In genomic region chr4:80072607-80073361, GRCh38 we compare ENCODE assay signal across 8 cellular contexts. TPM values are rescaled to one million over a fixed set of nuclear protein-coding genes. Genes with fewer than 3 reads are reported as not detected.
A peak's percentile ranks its signal among the peaks of the same experiment; 100 is the strongest.
DNase-seq lines count a peak whose midpoint lies in the region; ATAC-seq and TF ChIP-seq lines count a peak whose summit lies in the region.

Gene ANTXR2, minus strand, starts transcription at chr4:80073229. Its CDS starts 669 bp downstream, at chr4:80072560.

- peaks cover 3% of the 10 kb centered on the region for H3K9me3 Mint-ChIP-seq in endodermal cell

- peaks cover 9% of the 10 kb centered on the region for H3K4me1 Mint-ChIP-seq in endodermal cell

- H3K23ac ChIP-seq in mesendoderm (ENCODE audit: low read length) = no peak within 1 kb of the TSS

- peak within 1 kb of the TSS; percentile 82 for H2BK5ac ChIP-seq in mesendoderm (ENCODE audit: low read length)

- peaks cover 4% of the 10 kb centered on the region for H3K4me1 ChIP-seq in endodermal cell (ENCODE audit: control insufficient read depth, insufficient read depth, low read length)
- H3K4me1 ChIP-seq in mesendoderm (ENCODE audit: control insufficient read depth, low read depth, low read length) = no peaks in the 10 kb centered on the region

- peak within 1 kb of the TSS; percentile 59 for H3K9ac ChIP-seq in endodermal cell (ENCODE audit: extremely low read depth, low read length, poor library complexity, severe bottlenecking)
- peak within 1 kb of the TSS; percentile 83 for H3K9ac ChIP-seq in mesendoderm (ENCODE audit: low read length)

- DNase-seq in AML-193 (lab: John Stamatoyannopoulos, UW) (peak; percentile 88 to 93), NCI-H774 (lab: John Stamatoyannopoulos, UW) (peak; percentile 28), endodermal cell (peak; percentile 94), mesendoderm (peak; percentile 94)
- DNase-seq in activated CD8-positive, alpha-beta memory T cell treated with anti-CD3 and anti-CD28 coated beads for 4 hours (ENCODE audit: low read depth in 2 of 2) = peak; percentile 27 to 41
- peak; percentile 42 to 59 for DNase-seq in stimulated activated CD8-positive, alpha-beta memory T cell treated with anti-CD3 and anti-CD28 coated beads, Interleukin-15, amount 100 ng/mL, for 48 hours (ENCODE audit: low read depth in 2 of 2)

- H2AK5ac ChIP-seq in mesendoderm (ENCODE audit: low read length) = no peak within 1 kb of the TSS

- no peaks in the 10 kb centered on the region for H3K36me3 Mint-ChIP-seq in endodermal cell (ENCODE audit: low read depth)

- peak within 1 kb of the TSS; percentile 75 for H2BK120ac ChIP-seq in mesendoderm (ENCODE audit: low read depth, low read length)

- H3K27me3 ChIP-seq in endodermal cell (ENCODE audit: control insufficient read depth, insufficient read depth, low read length, poor library complexity, severe bottlenecking) (peaks cover 16% of the 10 kb centered on the region), mesendoderm (ENCODE audit: insufficient read depth, low read length, poor library complexity) (no peaks in the 10 kb centered on the region)

- peak within 1 kb of the TSS; percentile 66 for H3K4me2 ChIP-seq in mesendoderm (ENCODE audit: low read length)

- peak within 1 kb of the TSS; percentile 95 for H3K56ac ChIP-seq in mesendoderm (ENCODE audit: low read length)

- H3K9me3 ChIP-seq in endodermal cell (ENCODE audit: control insufficient read depth, low read length) = no peaks in the 10 kb centered on the region

- H3K4me3 Mint-ChIP-seq in endodermal cell = peak within 1 kb of the TSS; percentile 77

- peak within 1 kb of the TSS; percentile 52 for H3K27ac Mint-ChIP-seq in endodermal cell

- no peak within 1 kb of the TSS for H4K5ac ChIP-seq in mesendoderm (ENCODE audit: low read length)

- peak within 1 kb of the TSS; percentile 84 for H3K4me3 ChIP-seq in endodermal cell (ENCODE audit: low read length)
- peak within 1 kb of the TSS; percentile 73 for H3K4me3 ChIP-seq in mesendoderm (ENCODE audit: low read length)

- H3K36me3 ChIP-seq in endodermal cell (ENCODE audit: control insufficient read depth, insufficient read depth, low read length) (no peaks in the 10 kb centered on the region), mesendoderm (ENCODE audit: control insufficient read depth, insufficient read depth, low read length) (no peaks in the 10 kb centered on the region)

- no peak within 1 kb of the TSS for H2BK15ac ChIP-seq in mesendoderm (replicated peaks; ENCODE audit: low read depth)

- H3K27me3 Mint-ChIP-seq in endodermal cell (ENCODE audit: insufficient read depth) = peaks cover 31% of the 10 kb centered on the region

- H3K27ac ChIP-seq in endodermal cell (ENCODE audit: low read depth, low read length) = peak within 1 kb of the TSS; percentile 95
- peak within 1 kb of the TSS; percentile 95 for H3K27ac ChIP-seq in mesendoderm (ENCODE audit: low read depth, low read length)

- no peaks in the 10 kb centered on the region for H3K79me1 ChIP-seq in mesendoderm (ENCODE audit: low read length)

- H4K8ac ChIP-seq in mesendoderm (ENCODE audit: low read depth, low read length) = peak within 1 kb of the TSS; percentile 0

- H3K79me2 ChIP-seq in mesendoderm (ENCODE audit: control insufficient read depth, insufficient read depth, low read length) = no peaks in the 10 kb centered on the region

- TF ChIP-seq CTCF in endodermal cell (conservative IDR thresholded peaks at IDR 0.05) = peak; percentile 24

- ATAC-seq in GM18909 (IDR thresholded peaks at IDR 0.05; ENCODE audit: poor library complexity, unreplicated experiment) (peak; percentile 72), HG03159 (IDR thresholded peaks at IDR 0.05; ENCODE audit: unreplicated experiment) (peak; percentile 65)

- 0 to 1% methylated on average over 18 to 61 of the region's 61 CpGs for WGBS in endodermal cell (ENCODE audit: insufficient coverage in 1 of 2, insufficient read length in 1 of 2), 2 experiments
- whole genome bisulfite sequencing in mesendoderm (ENCODE audit: extremely low coverage, insufficient coverage, low lambda C conversion rate) = no CpG with 5 or more reads among the region's 61 CpGs

- peak within 1 kb of the TSS; percentile 16 for H3K4ac ChIP-seq in mesendoderm (ENCODE audit: low read depth, low read length)

- H3K18ac ChIP-seq in mesendoderm (ENCODE audit: low read length) = peak within 1 kb of the TSS; percentile 87

RNA-seq across cellular contexts. Expression of gene ANTXR2, which starts in this region (rescaled TPM):
- 10 to 100 TPM; 13.6 to 16.4 TPM for total RNA-seq in endodermal cell
- polyA plus RNA-seq in endodermal cell (2013, experiment 1 of 2) = 38.2 TPM
- polyA plus RNA-seq in endodermal cell (2013, experiment 2 of 2) = 31.8 TPM
- polyA plus RNA-seq in mesendoderm (2013, experiment 1 of 2) = 3.7 TPM
- polyA plus RNA-seq in mesendoderm (2013, experiment 2 of 2) = 3.3 TPM

Comparison
In these comparisons a context has a peak if more than half of its experiments do, and no peak if none do; other contexts are left out.
1. Peak in every context shown above with its lines: DNase-seq, ATAC-seq, H3K4me3 ChIP-seq and H3K27ac ChIP-seq.
2. DNase-seq: peak in every context shown above with its lines; median percentile 94 in endodermal cell; 94 in mesendoderm; 90 in AML-193; 50 in stimulated activated CD8-positive, alpha-beta memory T cell treated with anti-CD3 and anti-CD28 coated beads, Interleukin-15, amount 100 ng/mL, for 48 hours; 34 in activated CD8-positive, alpha-beta memory T cell treated with anti-CD3 and anti-CD28 coated beads for 4 hours; 28 in NCI-H774.